In the genomic region with DNA sequence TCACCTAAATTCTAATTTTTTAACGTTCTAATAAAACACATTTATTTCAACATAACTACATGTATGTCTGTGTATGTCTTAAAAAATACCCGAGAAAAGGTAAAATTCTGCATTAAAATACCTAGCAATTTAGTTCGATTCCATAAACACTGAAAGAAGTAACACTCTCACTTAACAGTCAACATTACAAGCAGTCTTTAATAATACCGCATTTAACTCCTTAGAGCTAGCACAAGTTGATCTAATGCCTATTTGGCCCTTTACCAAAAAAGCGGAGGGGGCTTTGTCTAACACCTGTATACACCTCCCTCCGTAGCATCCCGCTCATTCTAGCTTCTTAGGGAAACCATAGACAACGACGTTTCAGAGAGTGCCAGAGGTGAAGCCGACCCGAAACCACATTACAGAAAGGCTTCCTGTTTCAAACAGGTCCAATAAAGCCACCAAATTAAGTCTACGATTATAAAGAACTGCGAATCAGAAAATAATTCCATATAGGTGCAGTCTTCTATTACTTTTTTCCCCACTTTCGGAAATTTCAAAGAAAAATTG, we compare ENCODE assay signal across 9 cellular contexts. TPM values are rescaled to one million over a fixed set of nuclear protein-coding genes. Genes with fewer than 3 reads are reported as not detected.
DNase-seq lines count a peak whose midpoint lies in the region; ATAC-seq lines count a peak whose summit lies in the region.
"Had no signal": no experiment of that assay in that cellular context is flagged by ENCODE, and none has a peak within 500 bp of the region (broad histone marks: within the 10 kb centered on the region; RNA-seq: fewer than 3 reads in every experiment).

No MANE protein-coding gene starts in this region.

- peak overlapping the region in 1 of 2 donors; percentile 96 for H3K27ac Mint-ChIP-seq in effector memory CD8-positive, alpha-beta T cell
- H3K27ac Mint-ChIP-seq in naive thymus-derived CD4-positive, alpha-beta T cell, result peak overlapping the region; percentile 91 to 99 (median 97)

- POLR2A ChIA-PET in naive thymus-derived CD4-positive, alpha-beta T cell (lab: Charles Lee), result interaction anchor here (1.0 to 1.5 kb wide), 2 partner anchors 10 to 655 kb away, joined by 3 to 8 read pairs; partner anchors contain the start of genes ALG5 and EXOSC8

- H3K4me1 Mint-ChIP-seq in effector memory CD8-positive, alpha-beta T cell (ENCODE audit: low read depth in 2 of 2), result peaks cover 4 to 9% of the 10 kb centered on the region in 2 donors
- peaks cover 27 to 54% (median 46%) of the 10 kb centered on the region in 7 donors for H3K4me1 Mint-ChIP-seq in naive thymus-derived CD4-positive, alpha-beta T cell

- peaks cover 4 to 14% of the 10 kb centered on the region in 2 donors for H3K4me1 ChIP-seq in naive thymus-derived CD4-positive, alpha-beta T cell (ENCODE audit: control insufficient read depth in 2 of 2, insufficient read depth in 2 of 2, low read length in 2 of 2)

- peaks cover 0 to 2% of the 10 kb centered on the region in 2 donors for H3K9me3 Mint-ChIP-seq in effector memory CD8-positive, alpha-beta T cell
- peaks cover 0 to 2% (median 0%) of the 10 kb centered on the region in 11 donors for H3K9me3 Mint-ChIP-seq in naive thymus-derived CD4-positive, alpha-beta T cell

- H3K4me3 ChIP-seq in naive thymus-derived CD4-positive, alpha-beta T cell (ENCODE audit: low read length), result peak overlapping the region; percentile 89

- peak; percentile 26 for ATAC-seq in effector memory CD8-positive, alpha-beta T cell (replicated peaks)
- ATAC-seq in naive thymus-derived CD4-positive, alpha-beta T cell, result no peak
- no peak for ATAC-seq in HG02885 (IDR thresholded peaks at IDR 0.05; ENCODE audit: poor library complexity, unreplicated experiment)
- ATAC-seq in HG03108 (IDR thresholded peaks at IDR 0.05; ENCODE audit: unreplicated experiment), result no peak

- H3K36me3 Mint-ChIP-seq in effector memory CD8-positive, alpha-beta T cell (ENCODE audit: insufficient read depth), result peaks cover 15% of the 10 kb centered on the region
- H3K36me3 Mint-ChIP-seq in naive thymus-derived CD4-positive, alpha-beta T cell, result peaks cover 0 to 4% (median 0%) of the 10 kb centered on the region in 5 donors

- H3K27me3 Mint-ChIP-seq in effector memory CD8-positive, alpha-beta T cell, result peaks cover 18 to 19% of the 10 kb centered on the region in 2 donors
- H3K27me3 Mint-ChIP-seq in naive thymus-derived CD4-positive, alpha-beta T cell, result peaks cover 0 to 2% (median 0%) of the 10 kb centered on the region in 5 donors

- no peaks in the 10 kb centered on the region for H3K27me3 ChIP-seq in naive thymus-derived CD4-positive, alpha-beta T cell (ENCODE audit: control insufficient read depth in 2 of 2, insufficient read depth in 2 of 2, low read length in 2 of 2)

- intact Hi-C loops in naive thymus-derived CD4-positive, alpha-beta T cell (cut with micrococcal nuclease), result loop anchor here (5.0 to 10.0 kb wide), 4 partner anchors 48 to 720 kb away; partner anchors contain the start of gene CCDC169 (in 1 of the 2)

- DNase-seq in SIG-M5 treated with dmso at 0.1 percent for 504 hours (lab: John Stamatoyannopoulos, UW; ENCODE audit: unreplicated experiment) (peak; percentile 55), SIG-M5 (lab: John Stamatoyannopoulos, UW) (no peak), SHP77 (lab: John Stamatoyannopoulos, UW) (peak; percentile 25 to 45), NCI-H1417 treated with DMSO at 0.1 percent for 48 hours (lab: John Stamatoyannopoulos, UW) (no peak)
- DNase-seq in effector memory CD8-positive, alpha-beta T cell, result peak in 1 of 3 experiments; percentile 5
- peak in 7 of 9 donors; percentile 28 to 53 (median 48) for DNase-seq in naive thymus-derived CD4-positive, alpha-beta T cell

- CTCF ChIA-PET in naive thymus-derived CD4-positive, alpha-beta T cell (lab: Charles Lee), result interaction anchor here (0.6 kb wide), 1 partner anchor 391 kb away, joined by 3 read pairs; no protein-coding TSS in a partner anchor

- H3K36me3 ChIP-seq in naive thymus-derived CD4-positive, alpha-beta T cell (ENCODE audit: control insufficient read depth in 2 of 3, insufficient read depth in 3 of 3, low read length in 3 of 3), result no peaks in the 10 kb centered on the region

- H3K27ac ChIP-seq in naive thymus-derived CD4-positive, alpha-beta T cell (ENCODE audit: low read depth, low read length), result peak overlapping the region; percentile 81
- H3K27ac ChIP-seq: C4-2B had no signal

- H3K9me3 ChIP-seq in naive thymus-derived CD4-positive, alpha-beta T cell (ENCODE audit: control insufficient read depth in 2 of 3, low read length in 3 of 3), result no peaks in the 10 kb centered on the region

- H3K4me3 Mint-ChIP-seq in effector memory CD8-positive, alpha-beta T cell, result peak overlapping the region; percentile 81 to 85
- H3K4me3 Mint-ChIP-seq in naive thymus-derived CD4-positive, alpha-beta T cell, result peak overlapping the region; percentile 83 to 99 (median 96)

RNA-seq across cellular contexts. Expression of gene SPART, which starts 1.2 kb away (rescaled TPM):
- 10 to 100 TPM; 24.8 to 67.5 (median 26.9) TPM for total RNA-seq in naive thymus-derived CD4-positive, alpha-beta T cell
- polyA plus RNA-seq in naive thymus-derived CD4-positive, alpha-beta T cell, result 10 to 100 TPM; 39.6 to 59.1 TPM

RNA-seq across cellular contexts. Expression of gene CCDC169, which starts 47.3 kb away (rescaled TPM):
- under 1 TPM in 2 of 5 experiments, not detected in 3; 0.41 to 0.42 TPM for total RNA-seq in naive thymus-derived CD4-positive, alpha-beta T cell
- polyA plus RNA-seq in naive thymus-derived CD4-positive, alpha-beta T cell, result not detected

Comparison
In these comparisons a context has a peak if more than half of its experiments do, and no peak if none do; other contexts are left out.
1. DNase-seq: peak in SIG-M5 treated with dmso at 0.1 percent for 504 hours (single experiment), SHP77 (2 of 2) and naive thymus-derived CD4-positive, alpha-beta T cell (7 of 9); none in SIG-M5 (single experiment) and NCI-H1417 treated with DMSO at 0.1 percent for 48 hours (single experiment).